ENCODE assay signal across 8 cellular contexts in genomic region chr9:35102769-35103659, GRCh38. TPM values are rescaled to one million over a fixed set of nuclear protein-coding genes. Genes with fewer than 3 reads are reported as not detected.
DNase-seq lines count a peak whose midpoint lies in the region; ATAC-seq, FAIRE-seq and TF ChIP-seq lines count a peak whose summit lies in the region.

Gene STOML2, minus strand, starts transcription at chr9:35103131. Its CDS starts 37 bp downstream, at chr9:35103094.

- TF ChIP-seq EP300 in upper lobe of left lung (IDR thresholded peaks at IDR 0.05) = peak in 1 of 4 donors; percentile 6

- H3K9me3 ChIP-seq in adrenal gland (replicated peaks in 1 of 3) = no peaks in the 10 kb centered on the region
- H3K9me3 ChIP-seq in heart right ventricle = no peaks in the 10 kb centered on the region
- H3K9me3 ChIP-seq in upper lobe of left lung = no peaks in the 10 kb centered on the region

- intact Hi-C loops in adrenal gland (cut with DNase I) (no loop called here), heart right ventricle (cut with DNase I) (loop anchor here in 1 of 10 donors (10.0 kb wide), 1 partner anchor 108 kb away; no protein-coding TSS in a partner anchor), posterior cingulate gyrus (cut with DNase I) (no loop called here)

- TF ChIP-seq CTCF in adrenal gland (IDR thresholded peaks at IDR 0.05) = no peak
- TF ChIP-seq CTCF in heart right ventricle (IDR thresholded peaks at IDR 0.05) = no peak
- TF ChIP-seq CTCF in upper lobe of left lung (IDR thresholded peaks at IDR 0.05) = peak in 3 of 6 experiments; percentile 7 to 27 (median 12)

- peak; percentile 96 for DNase-seq in GM12892 (ENCODE audit: insufficient read length)
- DNase-seq in NCI-H146 (lab: John Stamatoyannopoulos, UW) = peak; percentile 99
- peak; percentile 80 to 93 (median 90) for DNase-seq in T-helper 1 cell
- peak; percentile 92 to 99 (median 97) for DNase-seq in adrenal gland
- DNase-seq in heart right ventricle = peak; percentile 92 to 96
- DNase-seq in posterior cingulate gyrus = peak; percentile 94 to 99 (median 97)
- peak; percentile 94 to 96 for DNase-seq in upper lobe of left lung

- H3K4me3 ChIP-seq in adrenal gland (peak within 1 kb of the TSS; percentile 42 to 78 (median 62)), heart right ventricle (peak within 1 kb of the TSS; percentile 40 to 81 (median 68)), upper lobe of left lung (peak within 1 kb of the TSS; percentile 53 to 95 (median 71))

- peak; percentile 99 for FAIRE-seq in GM12892 (lab: Jason Lieb, UNC)

- ATAC-seq in HG02852 (IDR thresholded peaks at IDR 0.05; ENCODE audit: unreplicated experiment) = peak; percentile 97
- ATAC-seq in heart right ventricle = peak; percentile 89 to 98 (median 97)
- peak; percentile 96 to 98 for ATAC-seq in upper lobe of left lung (ENCODE audit: low FRiP score in 2 of 2)

- peaks cover 0 to 60% of the 10 kb centered on the region in 2 donors for H3K36me3 ChIP-seq in adrenal gland (replicated peaks in 1 of 2)
- H3K36me3 ChIP-seq in heart right ventricle = peaks cover 0 to 69% (median 51%) of the 10 kb centered on the region in 9 donors
- peaks cover 15 to 62% (median 56%) of the 10 kb centered on the region in 4 donors for H3K36me3 ChIP-seq in upper lobe of left lung

- WGBS in adrenal gland, 4 donors = 0 to 1% (median 1%) methylated on average over 29 to 57 of the region's 57 CpGs
- 1% methylated on average over 57 of the region's 57 CpGs for WGBS in heart right ventricle, 2 donors
- 2 to 3% methylated on average over 6 to 50 of the region's 57 CpGs for WGBS in upper lobe of left lung, 2 donors

- no peaks in the 10 kb centered on the region for H3K27me3 ChIP-seq in adrenal gland
- no peaks in the 10 kb centered on the region for H3K27me3 ChIP-seq in heart right ventricle
- no peaks in the 10 kb centered on the region for H3K27me3 ChIP-seq in upper lobe of left lung

- H3K4me1 ChIP-seq in adrenal gland (replicated peaks in 1 of 2) = peaks cover 7 to 18% of the 10 kb centered on the region in 2 donors
- peaks cover 3 to 27% (median 20%) of the 10 kb centered on the region in 9 donors for H3K4me1 ChIP-seq in heart right ventricle
- peaks cover 17 to 27% (median 21%) of the 10 kb centered on the region in 4 donors for H3K4me1 ChIP-seq in upper lobe of left lung

- H3K27ac ChIP-seq in adrenal gland (peak within 1 kb of the TSS; percentile 54 to 89 (median 70)), heart right ventricle (peak within 1 kb of the TSS; percentile 3 to 91 (median 88)), upper lobe of left lung (peak within 1 kb of the TSS; percentile 80 to 88 (median 88))

- peak; percentile 86; the same call in 1 of the 2 replicates for TF ChIP-seq POLR2A in GM12892 (IDR thresholded peaks at IDR 0.05; ENCODE audit: low read depth, low read length)
- TF ChIP-seq POLR2A in adrenal gland (IDR thresholded peaks at IDR 0.05) = peak; percentile 43 to 66
- TF ChIP-seq POLR2A in upper lobe of left lung (IDR thresholded peaks at IDR 0.05) = peak in 3 of 4 donors; percentile 33 to 68 (median 44)

RNA-seq across cellular contexts. Expression of gene STOML2, which starts in this region (rescaled TPM):
- polyA plus RNA-seq in GM12892 (2012; ENCODE audit: missing spikeins) = 164 TPM
- 100 to 1,000 TPM; 132 to 159 (median 142) TPM for total RNA-seq in adrenal gland
- 100 to 1,000 TPM in 1 of 3 donors, 10 to 100 TPM in 2; 47.9 to 105 (median 69.2) TPM for polyA plus RNA-seq in adrenal gland
- total RNA-seq in heart right ventricle = 100 to 1,000 TPM; 122 to 153 (median 127) TPM
- polyA plus RNA-seq in heart right ventricle = 100 to 1,000 TPM in 1 of 2 donors, 10 to 100 TPM in 1; 43.7 to 151 TPM
- total RNA-seq in upper lobe of left lung = 10 to 100 TPM; 17.4 to 72.8 (median 48.0) TPM

Comparison
In these comparisons a context has a peak if more than half of its experiments do, and no peak if none do; other contexts are left out.
1. Peak in every context shown above with its lines: DNase-seq, ATAC-seq, H3K4me3 ChIP-seq and H3K27ac ChIP-seq.